ENCODE assay signal across 27 cellular contexts in genomic region chr1:204107892-204108291, GRCh38. TPM values are rescaled to one million over a fixed set of nuclear protein-coding genes. Genes with fewer than 3 reads are reported as not detected.
DNase-seq lines count a peak whose midpoint lies in the region; ATAC-seq and TF ChIP-seq lines count a peak whose summit lies in the region.
"Had no signal": no experiment of that assay in that cellular context is flagged by ENCODE, and none has a peak within 500 bp of the region (broad histone marks: within the 10 kb centered on the region; RNA-seq: fewer than 3 reads in every experiment).

No MANE protein-coding gene starts in this region.

- peaks cover 9 to 71% (median 39%) of the 10 kb centered on the region in 9 donors for H3K4me1 ChIP-seq in heart right ventricle
- H3K4me1 ChIP-seq in PC-9 (replicated peaks; ENCODE audit: insufficient read depth), result peaks cover 82% of the 10 kb centered on the region
- H3K4me1 ChIP-seq in suprapubic skin, result peaks cover 34% of the 10 kb centered on the region
- H3K4me1 ChIP-seq: BE2C had no signal

- POLR2A ChIA-PET in PC-9 (lab: Charles Lee; ENCODE audit: unreplicated experiment), result interaction anchor here (0.6 kb wide), 1 partner anchor 23 kb away, joined by 8 read pairs; no protein-coding TSS in a partner anchor

- WGBS in heart right ventricle, 2 donors, result 85 to 86% methylated on average over 2 of the region's 2 CpGs
- WGBS in suprapubic skin, result 93% methylated on average over 2 of the region's 2 CpGs

- BruUV-seq in PC-9 (replicated peaks; lab: Mats Ljungman, UMichigan), result no TSS peak

- no peak for TF ChIP-seq EP300 in suprapubic skin (IDR thresholded peaks at IDR 0.05)

- H4K20me1 ChIP-seq in PC-9 (ENCODE audit: insufficient read depth), result peaks cover 7% of the 10 kb centered on the region

- DNase-seq in heart right ventricle (no peak), cardiac septum (ENCODE audit: low spot score) (no peak), PC-9 (no peak), suprapubic skin (ENCODE audit: low spot score in 2 of 2) (no peak), activated gamma-delta T cell (lab: John Stamatoyannopoulos, UW) (no peak), AG08395 (ENCODE audit: low spot score) (no peak)
- DNase-seq in activated effector memory CD4-positive, alpha-beta T cell treated with anti-CD3 and anti-CD28 coated beads, Interleukin-2, amount 50 U/mL, for 16 hours, result no peak
- DNase-seq: activated naive CD8-positive, alpha-beta T cell treated with anti-CD3 and anti-CD28 coated beads for 36 hours; BE2C; central memory CD4-positive, alpha-beta T cell; GF-D8; Kasumi-1; NCI-H1048; psoas muscle; stimulated activated CD4-positive, alpha-beta T cell treated with anti-CD3 and anti-CD28 coated beads, Interleukin-1b, Interleukin-23, amount 100 ng/mL, for 48 hours; SW 1271; T1000 had no signal

- CTCF ChIA-PET in PC-9 (lab: Charles Lee), result no interaction called here

- H3K27ac ChIP-seq in heart right ventricle, result peak overlapping the region in 6 of 10 donors; percentile 15 to 71 (median 58)
- H3K27ac ChIP-seq in PC-9, result peak overlapping the region; percentile 21; the same call in 1 of the 2 replicates
- H3K27ac ChIP-seq in layer of hippocampus (ENCODE audit: low read depth, low read length), result peak overlapping the region; percentile 12
- peak overlapping the region; percentile 14 for H3K27ac ChIP-seq in suprapubic skin
- H3K27ac ChIP-seq: A549, neutrophil, psoas muscle, vagina had no signal

- TF ChIP-seq CTCF in heart right ventricle (IDR thresholded peaks at IDR 0.05) (no peak), PC-9 (conservative IDR thresholded peaks at IDR 0.05) (no peak), suprapubic skin (IDR thresholded peaks at IDR 0.05) (no peak)

- H3K27me3 ChIP-seq in heart right ventricle (no peaks in the 10 kb centered on the region), PC-9 (ENCODE audit: insufficient read depth, low read depth) (no peaks in the 10 kb centered on the region), layer of hippocampus (ENCODE audit: control insufficient read depth, insufficient read depth, low read length) (no peaks in the 10 kb centered on the region), suprapubic skin (no peaks in the 10 kb centered on the region)
- H3K27me3 ChIP-seq: BE2C, vagina had no signal

- no peak overlapping the region for H2AFZ ChIP-seq in PC-9

- peaks cover 0 to 5% (median 0%) of the 10 kb centered on the region in 9 donors for H3K36me3 ChIP-seq in heart right ventricle
- 0 out of 2 replicates have a peak, but pooled peaks cover 11% of the 10 kb centered on the region for H3K36me3 ChIP-seq in PC-9 (ENCODE audit: low read depth)
- no peaks in the 10 kb centered on the region for H3K36me3 ChIP-seq in suprapubic skin
- H3K36me3 ChIP-seq: BE2C, neutrophil, vagina had no signal

- H3K4me3 ChIP-seq in heart right ventricle, result no peak overlapping the region
- no peak overlapping the region for H3K4me3 ChIP-seq in PC-9
- no peak overlapping the region for H3K4me3 ChIP-seq in suprapubic skin
- H3K4me3 ChIP-seq: A549, psoas muscle, skin epidermis, vagina had no signal

- TF ChIP-seq POLR2A in suprapubic skin (IDR thresholded peaks at IDR 0.05), result no peak

- H3K4me2 ChIP-seq in PC-9, result no peak overlapping the region
- H3K4me2 ChIP-seq: A549 had no signal

- intact Hi-C loops in heart right ventricle (cut with DNase I), result loop anchor here in 1 of 10 donors (5.0 kb wide), 1 partner anchor 36 kb away; the partner anchor contains the start of gene SOX13
- intact Hi-C loops in cardiac septum (cut with DNase I), result no loop called here
- intact Hi-C loops in PC-9 (cut with micrococcal nuclease; ENCODE audit: unreplicated experiment), result no loop called here

- peaks cover 44% of the 10 kb centered on the region for H3F3A ChIP-seq in PC-9 (ENCODE audit: insufficient read depth, low read depth)

- ATAC-seq in heart right ventricle, result no peak
- ATAC-seq: A549, Panc1, psoas muscle had no signal

- H3K9me2 ChIP-seq in PC-9 (ENCODE audit: insufficient read depth), result no peaks in the 10 kb centered on the region

- H3K79me2 ChIP-seq in PC-9 (ENCODE audit: low read depth), result peaks cover 98% of the 10 kb centered on the region

- H3K9me3 ChIP-seq in heart right ventricle, result no peaks in the 10 kb centered on the region
- no peaks in the 10 kb centered on the region for H3K9me3 ChIP-seq in PC-9 (ENCODE audit: insufficient read depth, low read depth)
- H3K9me3 ChIP-seq in suprapubic skin, result no peaks in the 10 kb centered on the region
- H3K9me3 ChIP-seq: A549, BE2C, neutrophil, psoas muscle, vagina had no signal

RNA-seq across cellular contexts. Expression of gene SOX13, which starts 35.0 kb away (rescaled TPM):
- total RNA-seq in heart right ventricle (10 to 100 TPM in 8 of 10 donors, 1 to 10 TPM in 2; 7.3 to 18.6 (median 12.1) TPM), cardiac septum (17.9 TPM), PC-9 (2021) (89.9 and 102 TPM in 2 replicates), suprapubic skin (10 to 100 TPM; 10.1 to 20.6 (median 15.6) TPM)
- 10 to 100 TPM in 1 of 2 donors, 1 to 10 TPM in 1; 8.6 to 14.7 TPM for polyA plus RNA-seq in heart right ventricle
- total RNA-seq: activated naive CD8-positive, alpha-beta T cell treated with anti-CD3 and anti-CD28 coated beads for 36 hours had no signal

RNA-seq across cellular contexts. Expression of gene ETNK2, which starts 44.0 kb away (rescaled TPM):
- total RNA-seq in heart right ventricle (1 to 10 TPM in 8 of 10 donors, under 1 TPM in 2; 0.47 to 5.2 (median 2.3) TPM), cardiac septum (1.9 TPM), PC-9 (2021) (16.3 and 18.3 TPM in 2 replicates), suprapubic skin (10 to 100 TPM; 25.5 to 47.7 (median 36.0) TPM)
- 1 to 10 TPM; 1.1 to 4.2 TPM for polyA plus RNA-seq in heart right ventricle

RNA-seq across cellular contexts. Expression of gene REN, which starts 58.2 kb away (rescaled TPM):
- total RNA-seq in heart right ventricle (not detected), cardiac septum (not detected), PC-9 (2021) (0.81 TPM in 1 of 2 replicates, not detected in the other), suprapubic skin (under 1 TPM in 1 of 4 donors, not detected in 3; 0.44 TPM)
- polyA plus RNA-seq in heart right ventricle, result not detected
- total RNA-seq: activated naive CD8-positive, alpha-beta T cell treated with anti-CD3 and anti-CD28 coated beads for 36 hours; astrocyte; dermis microvascular lymphatic vessel endothelial cell; HT1080; psoas muscle; subcutaneous adipose tissue; vagina had no signal
- polyA plus RNA-seq: A549, psoas muscle had no signal
